ENCODE assay signal across 1 cellular context in the genomic region with DNA sequence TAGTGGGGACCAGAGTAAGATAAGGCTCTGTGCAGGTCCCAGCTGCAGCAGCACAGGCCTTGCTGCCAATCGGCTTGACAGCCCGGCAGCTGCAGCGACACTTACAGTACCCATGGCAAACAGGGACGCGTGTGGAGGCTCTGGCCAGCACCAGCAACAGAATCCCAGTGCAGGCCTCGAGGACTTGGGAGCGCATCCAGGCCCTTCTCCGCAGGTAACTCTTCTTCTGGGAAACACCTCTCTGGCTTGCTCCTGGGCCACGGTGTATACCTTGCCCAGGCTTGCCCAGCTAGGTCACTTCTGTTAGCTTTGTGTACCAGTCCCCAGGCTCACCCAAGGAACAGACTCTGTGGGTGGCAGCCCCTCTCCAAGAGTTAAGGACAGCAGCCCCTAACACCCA.
TF ChIP-seq lines count a peak whose summit lies in the region.

No MANE protein-coding gene starts in this region.

TF ChIP-seq in IMR-90, 13 proteins besides CTCF, POLR2A, EP300 and RAD21:
- TF ChIP-seq SMC3 (IDR thresholded peaks at IDR 0.05; ENCODE audit: low read depth, low read length), result no peak
